8 cellular contexts compared by ENCODE assay signal in the genomic region with DNA sequence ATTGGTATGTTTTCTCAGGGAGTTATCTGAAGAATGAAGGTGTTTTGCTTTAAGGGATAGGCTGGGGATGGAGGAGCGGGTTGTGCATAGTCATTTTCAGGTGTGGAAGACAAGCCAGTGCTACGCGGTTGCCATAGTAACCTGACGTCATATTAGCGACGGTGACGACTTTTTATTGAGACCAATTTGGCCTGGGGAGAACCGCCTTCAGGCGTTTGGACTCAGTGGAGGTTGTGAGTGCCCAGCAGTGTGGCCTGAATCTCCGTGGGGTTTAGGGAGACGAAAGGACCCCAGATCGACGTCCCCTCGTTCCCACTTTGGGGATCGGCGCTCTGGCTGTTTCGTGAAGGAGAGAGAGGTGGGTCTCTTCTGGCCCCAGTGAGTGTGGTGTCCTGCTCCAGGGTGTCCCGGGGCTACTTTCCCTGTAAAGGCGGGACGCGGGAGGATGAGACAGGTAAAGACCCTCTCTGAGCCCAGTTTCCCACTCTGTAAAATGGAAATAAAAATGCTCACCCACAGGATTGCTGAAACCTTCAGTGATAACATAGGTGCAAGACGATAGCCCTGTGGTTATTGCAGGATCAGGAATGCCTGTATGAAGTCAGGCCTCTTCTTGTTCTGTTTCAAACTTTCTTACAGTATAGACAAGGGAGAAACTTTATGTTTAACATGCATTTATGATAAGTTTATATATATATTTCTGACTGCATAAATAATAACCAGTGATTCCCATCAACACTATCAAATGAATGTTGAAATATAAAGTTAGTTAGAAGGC. TPM values are rescaled to one million over a fixed set of nuclear protein-coding genes. Genes with fewer than 3 reads are reported as not detected.
A peak's percentile ranks its signal among the peaks of the same experiment; 100 is the strongest.
DNase-seq lines count a peak whose midpoint lies in the region; ATAC-seq and TF ChIP-seq lines count a peak whose summit lies in the region.

No MANE protein-coding gene starts in this region.

- intact Hi-C loops in colonic mucosa (cut with DNase I) = no loop called here

- H3K27ac ChIP-seq in colonic mucosa = no peak overlapping the region

- ATAC-seq in GM19025 (IDR thresholded peaks at IDR 0.05; ENCODE audit: low read depth, unreplicated experiment) (peak; percentile 92), HG03280 (IDR thresholded peaks at IDR 0.05; ENCODE audit: unreplicated experiment) (peak; percentile 95)

- no peak for TF ChIP-seq CTCF in colonic mucosa (IDR thresholded peaks at IDR 0.05)

- no peaks in the 10 kb centered on the region for H3K36me3 ChIP-seq in colonic mucosa

- DNase-seq in AML-193 (lab: John Stamatoyannopoulos, UW) (peak; percentile 37 to 41), NCI-H345 (lab: John Stamatoyannopoulos, UW) (peak; percentile 88), colonic mucosa (peak; percentile 87), left kidney (ENCODE audit: low read depth, low spot score) (peak; percentile 96)
- peak; percentile 66 for DNase-seq in activated CD4-positive, alpha-beta T cell treated with anti-CD3 and anti-CD28 coated beads for 1 hour
- peak; percentile 81 for DNase-seq in stimulated activated CD4-positive, alpha-beta T cell treated with anti-CD3 and anti-CD28 coated beads, Interleukin-1b, Interleukin-23, amount 100 ng/mL, for 48 hours

- peak overlapping the region; percentile 62 to 66 for H3K9ac ChIP-seq in colonic mucosa (ENCODE audit: low read depth in 2 of 2, low read length in 2 of 2)

- no peaks in the 10 kb centered on the region for H3K4me1 ChIP-seq in colonic mucosa

- peak overlapping the region; percentile 49 for H3K4me3 ChIP-seq in colonic mucosa

- H3K27me3 ChIP-seq in colonic mucosa = no peaks in the 10 kb centered on the region

- H3K9me3 ChIP-seq in colonic mucosa = no peaks in the 10 kb centered on the region

RNA-seq across cellular contexts. Expression of gene GPRASP3, which starts 48.6 kb away (rescaled TPM):
- total RNA-seq in colonic mucosa = 1 to 10 TPM; 3.7 to 4.0 TPM

RNA-seq across cellular contexts. Expression of gene GPRASP2, which starts 56.9 kb away (rescaled TPM):
- total RNA-seq in colonic mucosa = 1 to 10 TPM; 2.2 to 4.6 TPM

Comparison
In these comparisons a context has a peak if more than half of its experiments do, and no peak if none do; other contexts are left out.
1. DNase-seq: peak in every context shown above with its lines; median percentile 96 in left kidney; 88 in NCI-H345; 87 in colonic mucosa; 81 in stimulated activated CD4-positive, alpha-beta T cell treated with anti-CD3 and anti-CD28 coated beads, Interleukin-1b, Interleukin-23, amount 100 ng/mL, for 48 hours; 66 in activated CD4-positive, alpha-beta T cell treated with anti-CD3 and anti-CD28 coated beads for 1 hour; 39 in AML-193.